21 cellular contexts compared by ENCODE assay signal in genomic region chr20:63065911-63066310, GRCh38. TPM values are rescaled to one million over a fixed set of nuclear protein-coding genes. Genes with fewer than 3 reads are reported as not detected.
DNase-seq lines count a peak whose midpoint lies in the region; ATAC-seq and TF ChIP-seq lines count a peak whose summit lies in the region.
"Had no signal": no experiment of that assay in that cellular context is flagged by ENCODE, and none has a peak within 500 bp of the region (broad histone marks: within the 10 kb centered on the region; RNA-seq: fewer than 3 reads in every experiment).

No MANE protein-coding gene starts in this region.

- H3K27me3 Mint-ChIP-seq in glutamatergic neuron (ENCODE audit: unreplicated experiment) = peaks cover 17% of the 10 kb centered on the region

- H3K4me3 ChIP-seq in osteoblast (ENCODE audit: insufficient read depth, low read length) (no peak overlapping the region), aorta (ENCODE audit: low read length in 2 of 2) (no peak overlapping the region)
- H3K4me3 ChIP-seq: SJCRH30 had no signal

- H3K4me3 Mint-ChIP-seq in glutamatergic neuron (ENCODE audit: unreplicated experiment) = no peak overlapping the region
- H3K4me3 Mint-ChIP-seq: CD8-positive, alpha-beta memory T cell had no signal

- H3K27ac Mint-ChIP-seq in glutamatergic neuron (ENCODE audit: unreplicated experiment) = no peak overlapping the region

- H4K20me1 ChIP-seq in osteoblast (ENCODE audit: insufficient read depth, low read length) = no peaks in the 10 kb centered on the region

- CTCF ChIA-PET in GM10248 (lab: Yijun Ruan, JAX) = no interaction called here

- intact Hi-C loops in cardiac septum (cut with DNase I) = no loop called here
- intact Hi-C loops in Right ventricle myocardium inferior (cut with DNase I) = no loop called here
- intact Hi-C loops in aorta (cut with DNase I) = no loop called here

- peaks cover 8% of the 10 kb centered on the region for H3K36me3 Mint-ChIP-seq in glutamatergic neuron (ENCODE audit: unreplicated experiment)

- POLR2A ChIA-PET in GM10248 (lab: Yijun Ruan, JAX) = no interaction called here

- 80 to 81% methylated on average over 16 of the region's 16 CpGs for WGBS in aorta, 2 donors

- no peaks in the 10 kb centered on the region for H3K27me3 ChIP-seq in osteoblast (ENCODE audit: insufficient read depth, low read length)
- no peaks in the 10 kb centered on the region for H3K27me3 ChIP-seq in aorta (ENCODE audit: control insufficient read depth in 1 of 2, insufficient read depth in 2 of 2, low read length in 1 of 2)

- H2AFZ ChIP-seq in osteoblast (ENCODE audit: low read length) = no peak overlapping the region

- H3K4me1 Mint-ChIP-seq in glutamatergic neuron (ENCODE audit: low read depth, unreplicated experiment) = peaks cover 3% of the 10 kb centered on the region

- H3K36me3 ChIP-seq in osteoblast (ENCODE audit: insufficient read depth, low read length) = no peaks in the 10 kb centered on the region
- H3K36me3 ChIP-seq in aorta (ENCODE audit: control insufficient read depth in 1 of 2, insufficient read depth in 2 of 2, low read length in 1 of 2) = no peaks in the 10 kb centered on the region
- H3K36me3 ChIP-seq: SJCRH30 had no signal

- H3K4me1 ChIP-seq in osteoblast (ENCODE audit: insufficient read depth, low read length) (no peaks in the 10 kb centered on the region), aorta (ENCODE audit: control insufficient read depth in 1 of 2, insufficient read depth in 2 of 2, low read length in 2 of 2) (no peaks in the 10 kb centered on the region)
- H3K4me1 ChIP-seq: SJCRH30 had no signal

- no peaks in the 10 kb centered on the region for H3K79me2 ChIP-seq in osteoblast (ENCODE audit: insufficient read depth, low read length)

- H3K9me3 Mint-ChIP-seq in glutamatergic neuron (ENCODE audit: unreplicated experiment) = peaks cover 16% of the 10 kb centered on the region
- H3K9me3 Mint-ChIP-seq: CD8-positive, alpha-beta memory T cell had no signal

- TF ChIP-seq CTCF in glutamatergic neuron (IDR thresholded peaks at IDR 0.05; ENCODE audit: partially characterized antibody, unreplicated experiment) (no peak), osteoblast (IDR thresholded peaks at IDR 0.05; ENCODE audit: extremely low read depth, low read depth, low read length) (no peak), GM10248 (IDR thresholded peaks at IDR 0.05; ENCODE audit: control extremely low read depth, extremely low read depth, low read depth, missing control alignments) (no peak)

- ATAC-seq in Right ventricle myocardium inferior (no peak), aorta (ENCODE audit: low FRiP score) (no peak)

- H3K27ac ChIP-seq in osteoblast (ENCODE audit: low read depth, low read length) (no peak overlapping the region), aorta (ENCODE audit: low read depth in 1 of 2, low read length in 2 of 2) (no peak overlapping the region)
- H3K27ac ChIP-seq: SJCRH30 had no signal

- H3K4me2 ChIP-seq in osteoblast (ENCODE audit: insufficient read depth, low read length) = no peak overlapping the region

- DNase-seq in cardiac septum (ENCODE audit: low spot score) = peak; percentile 39
- no peak for DNase-seq in Right ventricle myocardium inferior (ENCODE audit: missing footprints)
- DNase-seq in glutamatergic neuron = peak; percentile 15
- DNase-seq in osteoblast (ENCODE audit: insufficient read length, low spot score, missing footprints) = peak; percentile 47
- DNase-seq in aorta = peak; percentile 22 to 50
- DNase-seq in GM10248 (ENCODE audit: extremely low spot score) = no peak
- no peak for DNase-seq in SK-N-DZ (ENCODE audit: low spot score)
- no peak for DNase-seq in NCI-H1048 (lab: John Stamatoyannopoulos, UW)
- DNase-seq: DMS53, EL, KG1, NCI-H187, NCI-H2107, NCI-H510A treated with DMSO at 0.1 percent for 48 hours, NCI-H774, SJCRH30 had no signal

- no peaks in the 10 kb centered on the region for H3K9me3 ChIP-seq in osteoblast (ENCODE audit: low read depth, low read length)
- H3K9me3 ChIP-seq in aorta (ENCODE audit: control insufficient read depth, low read length) = no peaks in the 10 kb centered on the region
- H3K9me3 ChIP-seq: SJCRH30 had no signal

RNA-seq across cellular contexts. Expression of gene BHLHE23, which starts 59.1 kb away (rescaled TPM):
- total RNA-seq in cardiac septum = not detected
- total RNA-seq in Right ventricle myocardium inferior = not detected
- total RNA-seq in glutamatergic neuron (ENCODE audit: unreplicated experiment) = 23.9 TPM
- total RNA-seq in osteoblast = not detected in 2 replicates
- not detected for total RNA-seq in aorta
- polyA plus RNA-seq in aorta = not detected
- polyA plus RNA-seq in SK-N-DZ (2014; cell fraction: cytosol; rRNA removed) = not detected in 2 replicates
- polyA plus RNA-seq in SK-N-DZ (2014; cell fraction: nucleus; rRNA removed) = not detected in 2 replicates
- total RNA-seq: A172; CD8-positive, alpha-beta memory T cell; RPMI7951; SJCRH30 had no signal
- polyA plus RNA-seq: BJ; CD8-positive, alpha-beta memory T cell; H1 had no signal

Comparison
In these comparisons a context has a peak if more than half of its experiments do, and no peak if none do; other contexts are left out.
1. DNase-seq: peak in cardiac septum (single experiment), glutamatergic neuron (single experiment), osteoblast (single experiment) and aorta (2 of 2); none in Right ventricle myocardium inferior (single experiment), GM10248 (single experiment), SK-N-DZ (single experiment) and NCI-H1048 (single experiment).
2. RNA of gene BHLHE23, which starts 59.1 kb away (total RNA-seq): 23.9 TPM in glutamatergic neuron (single experiment); not detected in cardiac septum (single experiment), not detected in Right ventricle myocardium inferior (single experiment), not detected in osteoblast and not detected in aorta; every median in the first group is over 10 times any median in the second.